ENCODE assay signal across 8 cellular contexts in the genomic region with DNA sequence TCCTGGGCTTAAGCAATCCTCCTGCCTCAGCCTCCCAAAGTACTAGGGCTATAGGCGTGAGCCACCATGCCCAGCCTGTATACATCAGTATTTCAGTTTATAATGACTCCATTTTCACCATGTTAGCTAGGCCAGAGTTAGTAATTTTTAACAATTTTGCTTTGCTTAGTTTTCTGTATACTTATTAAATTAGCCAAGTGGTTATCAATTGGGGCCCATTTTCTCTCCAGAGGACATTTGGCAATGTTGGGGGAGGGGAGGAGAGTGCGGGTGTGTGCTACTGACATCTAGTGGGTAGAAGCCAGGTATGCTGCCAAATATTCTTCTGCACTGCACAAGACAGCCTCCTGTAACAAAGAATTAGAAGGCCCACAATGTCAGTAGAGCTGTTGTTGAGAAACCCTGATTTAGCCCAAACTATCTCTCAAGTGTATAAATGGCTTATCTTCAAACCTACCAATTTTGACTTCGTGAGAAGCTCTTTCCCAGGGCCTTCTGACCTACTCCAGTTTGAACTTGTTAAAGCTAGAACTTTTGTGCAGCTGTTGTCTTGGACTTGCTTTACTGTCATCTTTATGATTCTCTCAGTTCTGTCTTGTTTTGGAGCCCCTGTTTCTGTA. TPM values are rescaled to one million over a fixed set of nuclear protein-coding genes. Genes with fewer than 3 reads are reported as not detected.
DNase-seq lines count a peak whose midpoint lies in the region; ATAC-seq and TF ChIP-seq lines count a peak whose summit lies in the region.

No MANE protein-coding gene starts in this region.

- H3K9me3 Mint-ChIP-seq in glutamatergic neuron (ENCODE audit: unreplicated experiment) = peaks cover 1% of the 10 kb centered on the region

- H3K36me3 Mint-ChIP-seq in glutamatergic neuron (ENCODE audit: unreplicated experiment) = no peaks in the 10 kb centered on the region

- H3K4me1 Mint-ChIP-seq in glutamatergic neuron (ENCODE audit: low read depth, unreplicated experiment) = peaks cover 49% of the 10 kb centered on the region

- peak; percentile 56 for DNase-seq in Daoy (ENCODE audit: low read depth)
- DNase-seq in HUDEP-2 (lab: John Stamatoyannopoulos, UW; ENCODE audit: unreplicated experiment in 76 of 76) = peak in 65 of 76 experiments; percentile 4 to 79 (median 45)
- peak; percentile 82 for DNase-seq in RKO (ENCODE audit: low spot score)
- peak; percentile 22 for DNase-seq in activated T-helper 9 cell treated with anti-CD3 and anti-CD28 coated beads, Interleukin-2, amount 50 U/mL, for 16 hours (ENCODE audit: low read depth)
- peak; percentile 46 for DNase-seq in glutamatergic neuron
- peak; percentile 55 for DNase-seq in retina
- DNase-seq in mesenteric fat pad (ENCODE audit: low spot score) = no peak

- ATAC-seq in GM21423 (IDR thresholded peaks at IDR 0.05; ENCODE audit: unreplicated experiment) = peak; percentile 78

- H3K27ac Mint-ChIP-seq in glutamatergic neuron (ENCODE audit: unreplicated experiment) = peak overlapping the region; percentile 10

- no peaks in the 10 kb centered on the region for H3K27me3 Mint-ChIP-seq in glutamatergic neuron (ENCODE audit: unreplicated experiment)

- H3K4me3 Mint-ChIP-seq in glutamatergic neuron (ENCODE audit: unreplicated experiment) = peak overlapping the region; percentile 4

- TF ChIP-seq CTCF in glutamatergic neuron (IDR thresholded peaks at IDR 0.05; ENCODE audit: partially characterized antibody, unreplicated experiment) = peak; percentile 33

RNA-seq across cellular contexts. Expression of a gene that starts 7.5 kb away (rescaled TPM):
- total RNA-seq in Daoy (2014; rRNA removed; shearing (Covaris generic)) = 32.9 and 34.5 TPM in 2 replicates
- total RNA-seq in glutamatergic neuron (ENCODE audit: unreplicated experiment) (63.4 TPM), mesenteric fat pad (53.3 TPM)
